ENCODE assay signal across 33 cellular contexts in the genomic region with DNA sequence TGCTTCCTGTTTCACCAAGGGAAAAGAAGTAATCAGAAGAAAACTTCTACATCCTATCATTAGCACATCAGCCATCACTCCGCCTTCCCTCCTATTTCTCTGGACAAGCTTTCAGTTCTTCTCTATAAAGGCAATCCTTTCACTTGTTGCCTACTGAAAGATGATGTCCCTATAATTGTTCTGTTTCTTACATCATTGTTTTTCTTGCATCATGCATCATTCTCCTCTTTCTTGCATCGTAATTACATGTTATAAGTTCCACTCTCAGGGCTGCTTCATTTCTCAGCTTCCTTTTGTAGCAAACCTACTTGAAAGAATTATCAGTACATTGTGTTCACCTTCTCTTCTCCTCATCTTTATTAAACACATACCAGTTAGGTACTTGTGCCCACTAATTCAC. TPM values are rescaled to one million over a fixed set of nuclear protein-coding genes. Genes with fewer than 3 reads are reported as not detected.
DNase-seq lines count a peak whose midpoint lies in the region; ATAC-seq, FAIRE-seq and TF ChIP-seq lines count a peak whose summit lies in the region.
"Had no signal": no experiment of that assay in that cellular context is flagged by ENCODE, and none has a peak within 500 bp of the region (broad histone marks: within the 10 kb centered on the region; RNA-seq: fewer than 3 reads in every experiment).

No MANE protein-coding gene starts in this region.

- H3K9me3 Mint-ChIP-seq in stimulated activated effector memory CD8-positive, alpha-beta T cell treated with anti-CD3 and anti-CD28 coated beads, Interleukin-12 subunit alpha, Interleukin-12 subunit beta, amount 100 ng/mL, for 72 hours: no peaks in the 10 kb centered on the region
- H3K9me3 Mint-ChIP-seq: activated CD4-positive, alpha-beta T cell treated with anti-CD3 and anti-CD28 coated beads, Interleukin-2, amount 10 ng/mL, durations not matched to agents 24 days and 14 days; stimulated activated memory B cell treated with anti-CD40 and anti-IgM and Interleukin-4, amounts not matched to agents 10 μg/mL and 1 μg/mL and 100 μg/mL, for 72 hours had no signal

- H3K9ac ChIP-seq in HepG2 (ENCODE audit: insufficient read depth, low read depth, low read length) (no peak overlapping the region), K562 (ENCODE audit: insufficient read depth in 1 of 2, low read depth in 2 of 2, low read length in 2 of 2) (no peak overlapping the region)
- H3K9ac ChIP-seq: BLaER1, KMS-11 had no signal

- ATAC-seq in HepG2 (no peak), right lobe of liver (no peak), K562 (peak; percentile 49)
- ATAC-seq in stimulated activated effector memory CD8-positive, alpha-beta T cell treated with anti-CD3 and anti-CD28 coated beads, Interleukin-12 subunit alpha, Interleukin-12 subunit beta, amount 100 ng/mL, for 72 hours: no peak
- ATAC-seq: heart right ventricle; psoas muscle; stimulated activated memory B cell treated with anti-CD40 and anti-IgM and Interleukin-4, amounts not matched to agents 10 μg/mL and 1 μg/mL and 100 μg/mL, for 72 hours had no signal

- H3K4me3 ChIP-seq in HepG2 (replicated peaks in 1 of 3; ENCODE audit: insufficient read depth in 1 of 3, low read depth in 2 of 3, low read length in 3 of 3): no peak overlapping the region
- H3K4me3 ChIP-seq in right lobe of liver: no peak overlapping the region
- H3K4me3 ChIP-seq in K562: no peak overlapping the region
- H3K4me3 ChIP-seq: BLaER1, esophagus squamous epithelium, heart right ventricle, psoas muscle, testis had no signal

- in situ Hi-C loops in HepG2 (cut with HindIII; ENCODE audit: extremely low pct_ligation_motif_present, low pct_unique_long_range_greater_than_20kb) (no loop called here), K562 (cut with MboI) (no loop called here)

- no peak overlapping the region for H3K4me3 Mint-ChIP-seq in stimulated activated effector memory CD8-positive, alpha-beta T cell treated with anti-CD3 and anti-CD28 coated beads, Interleukin-12 subunit alpha, Interleukin-12 subunit beta, amount 100 ng/mL, for 72 hours
- H3K4me3 Mint-ChIP-seq: activated CD4-positive, alpha-beta T cell treated with anti-CD3 and anti-CD28 coated beads, Interleukin-2, amount 10 ng/mL, durations not matched to agents 24 days and 14 days; stimulated activated memory B cell treated with anti-CD40 and anti-IgM and Interleukin-4, amounts not matched to agents 10 μg/mL and 1 μg/mL and 100 μg/mL, for 72 hours had no signal

- TF ChIP-seq CTCF in HepG2 (CRISPR knock-in tag; IDR thresholded peaks at IDR 0.05): no peak
- no peak for TF ChIP-seq CTCF in right lobe of liver (IDR thresholded peaks at IDR 0.05)
- TF ChIP-seq CTCF in K562 (IDR thresholded peaks at IDR 0.05 in 2 of 3, conservative IDR thresholded peaks at IDR 0.05 in 1 of 3; ENCODE audit: insufficient read depth in 2 of 3, low read depth in 1 of 3, low read length in 3 of 3): no peak

- H3K27me3 ChIP-seq in HepG2 (ENCODE audit: control insufficient read depth in 1 of 2, insufficient read depth in 2 of 2, low read length in 2 of 2): no peaks in the 10 kb centered on the region
- H3K27me3 ChIP-seq in right lobe of liver: no peaks in the 10 kb centered on the region
- no peaks in the 10 kb centered on the region for H3K27me3 ChIP-seq in K562 (ENCODE audit: control insufficient read depth in 2 of 2, insufficient read depth in 2 of 2, low read length in 2 of 2)
- H3K27me3 ChIP-seq: BLaER1, esophagus squamous epithelium, heart right ventricle, testis had no signal

- intact Hi-C loops in HepG2 (cut with micrococcal nuclease; ENCODE audit: unreplicated experiment): no loop called here
- intact Hi-C loops in right lobe of liver (cut with DNase I): no loop called here
- intact Hi-C loops in K562 (cut with micrococcal nuclease): no loop called here

- FAIRE-seq in HepG2 (lab: Jason Lieb, UNC) (no peak), K562 (lab: Jason Lieb, UNC) (no peak)
- FAIRE-seq: frontal cortex, HTR-8/SVneo, kidney had no signal

- no peaks in the 10 kb centered on the region for H4K20me1 ChIP-seq in HepG2 (ENCODE audit: insufficient read depth, low read length)
- no peaks in the 10 kb centered on the region for H4K20me1 ChIP-seq in K562 (replicated peaks; ENCODE audit: control insufficient read depth, insufficient read depth, low read length)
- H4K20me1 ChIP-seq: BLaER1 had no signal

- no peaks in the 10 kb centered on the region for H3K9me3 ChIP-seq in HepG2 (ENCODE audit: low read length)
- no peaks in the 10 kb centered on the region for H3K9me3 ChIP-seq in right lobe of liver
- 0 out of 2 replicates have a peak, but pooled peaks cover 4% of the 10 kb centered on the region for H3K9me3 ChIP-seq in K562 (replicated peaks; ENCODE audit: control insufficient read depth, insufficient read depth, low read depth, low read length)
- H3K9me3 ChIP-seq: BLaER1, esophagus squamous epithelium, heart right ventricle, psoas muscle, testis had no signal

- H2AFZ ChIP-seq in HepG2 (ENCODE audit: low read length): no peak overlapping the region
- no peak overlapping the region for H2AFZ ChIP-seq in K562 (ENCODE audit: low read depth, low read length)

- 95% methylated on average over 2 of the region's 2 CpGs for WGBS in HepG2 (ENCODE audit: low lambda C conversion rate)
- WGBS in right lobe of liver (ENCODE audit: insufficient coverage, low coverage, low lambda C conversion rate, missing lambda C conversion rate): 75% methylated on average over 1 of the region's 2 CpGs
- 84% methylated on average over 2 of the region's 2 CpGs for WGBS in K562 (ENCODE audit: insufficient coverage, low coverage, missing lambda C conversion rate)

- H3K4me2 ChIP-seq in HepG2 (ENCODE audit: low read depth, low read length) (no peak overlapping the region), K562 (ENCODE audit: insufficient read depth, low read length) (no peak overlapping the region)
- H3K4me2 ChIP-seq: BLaER1, KMS-11 had no signal

- peaks cover 1% of the 10 kb centered on the region for H3K4me1 ChIP-seq in HepG2 (ENCODE audit: insufficient read depth, low read length)
- no peaks in the 10 kb centered on the region for H3K4me1 ChIP-seq in right lobe of liver
- H3K4me1 ChIP-seq in K562 (replicated peaks in 1 of 2; ENCODE audit: control insufficient read depth in 2 of 2, insufficient read depth in 2 of 2, low read length in 2 of 2): peaks cover 0 to 12% of the 10 kb centered on the region in 2 experiments; a peak in 4 of 5 replicates
- H3K4me1 ChIP-seq: BLaER1, testis had no signal

- TF ChIP-seq POLR2A in HepG2 (IDR thresholded peaks at IDR 0.05; ENCODE audit: insufficient read depth in 1 of 2, low read depth in 2 of 2, low read length in 2 of 2) (no peak), right lobe of liver (IDR thresholded peaks at IDR 0.05) (no peak), K562 (conservative IDR thresholded peaks at IDR 0.05) (no peak)

- H3K4me1 Mint-ChIP-seq in stimulated activated effector memory CD8-positive, alpha-beta T cell treated with anti-CD3 and anti-CD28 coated beads, Interleukin-12 subunit alpha, Interleukin-12 subunit beta, amount 100 ng/mL, for 72 hours: peaks cover 24% of the 10 kb centered on the region

- H3K36me3 ChIP-seq in HepG2 (replicated peaks in 1 of 2; ENCODE audit: control insufficient read depth in 1 of 2, insufficient read depth in 2 of 2, low read length in 2 of 2) (peaks cover 10 to 43% of the 10 kb centered on the region in 2 experiments; a peak in 4 of 5 replicates), right lobe of liver (peaks cover 0 to 33% (median 10%) of the 10 kb centered on the region in 4 donors), K562 (ENCODE audit: control insufficient read depth, insufficient read depth, low read length) (peaks cover 59% of the 10 kb centered on the region)

- POLR2A ChIA-PET in HepG2 (lab: Yijun Ruan, JAX) (no interaction called here), K562 (lab: Yijun Ruan, JAX) (interaction anchor here (0.7 kb wide), 1 partner anchor 761 kb away, joined by 3 read pairs; no protein-coding TSS in a partner anchor)

- peak overlapping the region; percentile 18 for H3K27ac Mint-ChIP-seq in stimulated activated effector memory CD8-positive, alpha-beta T cell treated with anti-CD3 and anti-CD28 coated beads, Interleukin-12 subunit alpha, Interleukin-12 subunit beta, amount 100 ng/mL, for 72 hours
- H3K27ac Mint-ChIP-seq: activated CD4-positive, alpha-beta T cell treated with anti-CD3 and anti-CD28 coated beads, Interleukin-2, amount 10 ng/mL, durations not matched to agents 24 days and 14 days; stimulated activated memory B cell treated with anti-CD40 and anti-IgM and Interleukin-4, amounts not matched to agents 10 μg/mL and 1 μg/mL and 100 μg/mL, for 72 hours had no signal

- CTCF ChIA-PET in HepG2 (lab: Yijun Ruan, JAX; ENCODE audit: low intra/inter-chr PET ratio, low total read pairs) (no interaction called here), K562 (lab: Yijun Ruan, JAX; ENCODE audit: low intra/inter-chr PET ratio) (no interaction called here)

- no peak for DNase-seq in HepG2 (ENCODE audit: low spot score)
- DNase-seq in right lobe of liver: no peak
- peak; percentile 15 for DNase-seq in OCI-M1 (lab: John Stamatoyannopoulos, UW)
- no peak for DNase-seq in K562 (ENCODE audit: extremely low read depth in 1 of 4, low spot score in 3 of 4)
- no peak for DNase-seq in stimulated activated effector memory CD8-positive, alpha-beta T cell treated with anti-CD3 and anti-CD28 coated beads, Interleukin-12 subunit alpha, Interleukin-12 subunit beta, amount 100 ng/mL, for 72 hours (ENCODE audit: low spot score in 2 of 2)
- no peak for DNase-seq in kidney glomerular epithelial cell (lab: John Stamatoyannopoulos, UW)
- no peak for DNase-seq in DMS114 treated with DMSO at 0.1 percent for 48 hours (lab: John Stamatoyannopoulos, UW; ENCODE audit: unreplicated experiment)
- DNase-seq in central memory CD4-positive, alpha-beta T cell: no peak
- DNase-seq: activated effector memory CD4-positive, alpha-beta T cell treated with anti-CD3 and anti-CD28 coated beads, Interleukin-2, amount 50 U/mL, for 16 hours; cerebellar nuclear complex; COR-L47; DMS53; esophagus squamous epithelium; H7; heart right ventricle; kidney; MM.1S; NCI-H1417; NCI-H2029; NCI-H82; nucleus accumbens; psoas muscle; stimulated activated CD4-positive, alpha-beta T cell treated with anti-CD3 and anti-CD28 coated beads, Interleukin-15, amount 100 ng/mL, for 24 hours; stimulated activated CD4-positive, alpha-beta T cell treated with anti-CD3 and anti-CD28 coated beads, Interleukin-4, amount 100 ng/mL, for 4 hours; T1000; testis; WERI-Rb-1 had no signal

- H3K36me3 Mint-ChIP-seq in stimulated activated effector memory CD8-positive, alpha-beta T cell treated with anti-CD3 and anti-CD28 coated beads, Interleukin-12 subunit alpha, Interleukin-12 subunit beta, amount 100 ng/mL, for 72 hours: peaks cover 68% of the 10 kb centered on the region

- H3K27ac ChIP-seq in HepG2 (ENCODE audit: extremely low read length, insufficient read depth, low read length): no peak overlapping the region
- H3K27ac ChIP-seq in right lobe of liver: no peak overlapping the region
- H3K27ac ChIP-seq in K562 (ENCODE audit: extremely low read depth, low read depth, low read length): no peak overlapping the region
- H3K27ac ChIP-seq: BLaER1, esophagus squamous epithelium, heart right ventricle, KMS-11, psoas muscle, testis, WERI-Rb-1 had no signal

- TF ChIP-seq EP300 in HepG2 (IDR thresholded peaks at IDR 0.05; ENCODE audit: low read depth in 2 of 2, low read length in 2 of 2) (no peak), HepG2 (CRISPR knock-in tag; IDR thresholded peaks at IDR 0.05; ENCODE audit: borderline replicate concordance) (no peak), K562 (IDR thresholded peaks at IDR 0.05; ENCODE audit: low read length) (no peak)

- TF ChIP-seq RAD21 in HepG2 (CRISPR knock-in tag; IDR thresholded peaks at IDR 0.05): no peak
- TF ChIP-seq RAD21 in K562 (CRISPR knock-in tag; conservative IDR thresholded peaks at IDR 0.05 in 1 of 2, IDR thresholded peaks at IDR 0.05 in 1 of 2): no peak

- H3K9me1 ChIP-seq in K562 (ENCODE audit: control insufficient read depth, insufficient read depth, low read length): no peaks in the 10 kb centered on the region

- H3K79me2 ChIP-seq in HepG2 (ENCODE audit: insufficient read depth, low read length) (peaks cover 7% of the 10 kb centered on the region), K562 (ENCODE audit: control insufficient read depth, insufficient read depth, low read length) (peaks cover 42% of the 10 kb centered on the region)

- BruUV-seq in HepG2 (replicated peaks; lab: Mats Ljungman, UMichigan) (no TSS peak), K562 (replicated peaks; lab: Mats Ljungman, UMichigan) (no TSS peak)

RNA-seq across cellular contexts. Expression of a gene that starts 7.2 kb away (rescaled TPM):
- 25.7 and 26.0 TPM in 2 replicates for total RNA-seq in HepG2 (2016; rRNA removed; fragmentation: Illumina TruSeq; extraction: Trizol)
- 3.4 and 3.5 TPM in 2 replicates for total RNA-seq in HepG2 (2016; cell fraction: cytosol; rRNA removed; fragmentation: Illumina TruSeq; extraction: Trizol; ENCODE audit: low read depth)
- total RNA-seq in HepG2 (2016; cell fraction: insoluble cytoplasmic fraction; rRNA removed; fragmentation: Illumina TruSeq; extraction: Trizol): 24.7 and 26.0 TPM in 2 replicates
- total RNA-seq in HepG2 (2016; cell fraction: membrane; rRNA removed; fragmentation: Illumina TruSeq; extraction: Trizol): 7.7 and 8.4 TPM in 2 replicates
- total RNA-seq in HepG2 (2016; cell fraction: nucleus; rRNA removed; fragmentation: Illumina TruSeq; extraction: Trizol): 27.6 and 34.5 TPM in 2 replicates
- polyA plus RNA-seq in HepG2 (2011; rRNA removed): 19.8 and 26.1 TPM in 2 replicates
- polyA plus RNA-seq in HepG2 (2011; cell fraction: cytosol; rRNA removed): 12.3 and 20.7 TPM in 2 replicates
- 7.8 and 10.3 TPM in 2 replicates for polyA plus RNA-seq in HepG2 (2011; cell fraction: nucleus; rRNA removed)
- polyA plus RNA-seq in HepG2 (2012): 14.5 and 18.8 TPM in 2 replicates
- polyA plus RNA-seq in HepG2 (2016; cell fraction: cytosol; fragmentation: Illumina TruSeq; extraction: Trizol; ENCODE audit: low read depth): 1.1 and 1.2 TPM in 2 replicates
- 15.8 and 17.5 TPM in 2 replicates for polyA plus RNA-seq in HepG2 (2016; cell fraction: insoluble cytoplasmic fraction; fragmentation: Illumina TruSeq; extraction: Trizol; ENCODE audit: low read depth)
- 3.1 and 3.4 TPM in 2 replicates for polyA plus RNA-seq in HepG2 (2016; cell fraction: membrane; fragmentation: Illumina TruSeq; extraction: Trizol; ENCODE audit: low read depth)
- polyA plus RNA-seq in HepG2 (2016; cell fraction: nucleus; fragmentation: Illumina TruSeq; extraction: Trizol; ENCODE audit: insufficient read depth, low read depth): 25.8 and 27.4 TPM in 2 replicates
- 18.7 and 24.5 TPM in 2 replicates for polyA minus RNA-seq in HepG2 (2011; rRNA and poly(A)+ RNA removed; ENCODE audit: low replicate concordance)
- polyA minus RNA-seq in HepG2 (2011; cell fraction: cytosol; rRNA and poly(A)+ RNA removed): 24.5 and 25.1 TPM in 2 replicates
- polyA minus RNA-seq in HepG2 (2011; cell fraction: nucleus; rRNA and poly(A)+ RNA removed): 71.7 and 84.9 TPM in 2 replicates
- total RNA-seq in right lobe of liver: 10 to 100 TPM; 10.0 to 13.1 (median 12.4) TPM
- total RNA-seq in K562 (2011; cell fraction: chromatin; rRNA removed; ENCODE audit: low replicate concordance): 52.9 and 83.6 TPM in 2 replicates
- 23.8 and 27.6 TPM in 2 replicates for total RNA-seq in K562 (2011; cell fraction: nucleolus; rRNA removed)
- 55.9 and 83.3 TPM in 2 replicates for total RNA-seq in K562 (2011; cell fraction: nucleoplasm; rRNA removed)
- total RNA-seq in K562 (2014; rRNA removed): 12.1 and 18.1 TPM in 2 replicates
- 31.6 and 32.0 TPM in 2 replicates for total RNA-seq in K562 (2014; rRNA removed; fragmentation: Illumina TruSeq; extraction: Trizol)
- 27.3 and 28.5 TPM in 2 replicates for total RNA-seq in K562 (2015; rRNA removed; fragmentation: Illumina TruSeq; extraction: Trizol)
- total RNA-seq in K562 (2021): 23.8 and 25.9 TPM in 2 replicates
- polyA plus RNA-seq in K562 (2011; rRNA removed): 36.0 and 42.8 TPM in 2 replicates
- polyA plus RNA-seq in K562 (2011; cell fraction: cytosol; rRNA removed): 14.0 and 33.4 TPM in 2 replicates
- 12.1 and 19.2 TPM in 2 replicates for polyA plus RNA-seq in K562 (2011; cell fraction: nucleus; rRNA removed)
- polyA plus RNA-seq in K562 (2012): 13.5 and 18.8 TPM in 2 replicates
- polyA plus RNA-seq in K562 (2014; fragmentation: Illumina TruSeq; extraction: Trizol): 21.3 and 24.4 TPM in 2 replicates
- 10 to 100 TPM; 13.6 to 17.8 TPM for polyA plus RNA-seq in K562 (2014; fragmentation: Nextera tagmentation; extraction: Ambion mirVana)
- 14.1 and 17.9 TPM in 2 replicates for polyA plus RNA-seq in K562 (2014; rRNA removed)
- polyA minus RNA-seq in K562 (2011; rRNA and poly(A)+ RNA removed): 54.9 and 70.5 TPM in 2 replicates
- 21.8 and 25.1 TPM in 2 replicates for polyA minus RNA-seq in K562 (2011; cell fraction: cytosol; rRNA and poly(A)+ RNA removed)
- 13.2 and 44.9 TPM in 2 replicates for polyA minus RNA-seq in K562 (2011; cell fraction: nucleus; rRNA and poly(A)+ RNA removed)
